In the genomic region with DNA sequence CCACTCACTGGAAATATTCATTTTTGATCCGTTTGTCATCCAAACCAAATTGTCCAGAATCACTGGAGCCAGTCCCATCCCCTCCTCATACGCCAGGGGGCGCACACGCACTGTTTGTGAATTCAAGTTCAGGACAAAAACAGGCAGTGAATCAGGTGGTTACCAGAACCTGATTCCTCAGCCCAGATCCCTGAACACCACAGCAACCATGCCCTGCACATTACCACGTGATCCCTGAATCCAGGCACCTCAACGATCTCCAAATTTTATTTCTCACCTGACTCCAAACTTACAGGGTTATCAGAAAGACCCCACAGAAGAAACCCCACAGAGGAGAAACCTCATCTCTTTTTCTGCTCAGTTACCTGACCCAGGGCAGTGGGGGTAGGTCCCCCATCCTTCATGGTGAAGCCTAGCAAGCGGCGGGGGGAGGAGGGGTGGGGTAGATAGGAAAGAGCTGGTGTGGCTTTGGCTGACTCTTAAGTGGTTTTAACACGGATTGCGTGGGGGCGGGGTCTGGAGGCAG, we compare ENCODE assay signal across 8 cellular contexts. TPM values are rescaled to one million over a fixed set of nuclear protein-coding genes. Genes with fewer than 3 reads are reported as not detected.
DNase-seq lines count a peak whose midpoint lies in the region; ATAC-seq and TF ChIP-seq lines count a peak whose summit lies in the region.

No MANE protein-coding gene starts in this region.

- H3K27me3 ChIP-seq in H9 (ENCODE audit: insufficient read depth, low read length) (no peaks in the 10 kb centered on the region; the same call in 1 of the 2 replicates), kidney epithelial cell (ENCODE audit: control insufficient read depth, insufficient read depth, low read length) (no peaks in the 10 kb centered on the region)

- no peak overlapping the region for H2BK5ac ChIP-seq in H9 (ENCODE audit: insufficient read length, low read length)

- H2BK12ac ChIP-seq in H9 (ENCODE audit: insufficient read length, low read depth, low read length): no peak overlapping the region

- WGBS in H9 (ENCODE audit: extremely low coverage, insufficient read length, low lambda C conversion rate): no CpG with 5 or more reads among the region's 11 CpGs

- H3K4me1 Mint-ChIP-seq in H9: peaks cover 44 to 58% of the 10 kb centered on the region in 2 experiments

- H3K23me2 ChIP-seq in H9 (ENCODE audit: insufficient read length, low read depth, low read length, poor library complexity, severe bottlenecking): peaks cover 11% of the 10 kb centered on the region

- H3K36me3 ChIP-seq in kidney epithelial cell (ENCODE audit: control insufficient read depth, insufficient read depth, low read length): no peaks in the 10 kb centered on the region

- H3T11ph ChIP-seq in H9 (ENCODE audit: low read length): no peak overlapping the region

- no peak overlapping the region for H3K14ac ChIP-seq in H9 (ENCODE audit: insufficient read depth, low read length)

- DNase-seq in AG09309 (ENCODE audit: low read depth): peak; percentile 64
- DNase-seq in H9: peak; percentile 83
- peak; percentile 68 for DNase-seq in NCI-H446 treated with DMSO at 0.1 percent for 48 hours (lab: John Stamatoyannopoulos, UW)
- peak; percentile 73 for DNase-seq in activated CD4-positive, CD25-positive, alpha-beta regulatory T cell treated with anti-CD3 and anti-CD28 coated beads, Interleukin-2, amount 50 U/mL, for 16 hours (ENCODE audit: low read depth, low spot score)
- DNase-seq in central memory CD4-positive, alpha-beta T cell: peak; percentile 68
- DNase-seq in kidney epithelial cell (ENCODE audit: low read depth): peak; percentile 59
- peak; percentile 75 to 81 for DNase-seq in stimulated activated CD4-positive, alpha-beta T cell treated with anti-CD3 and anti-CD28 coated beads, Interleukin-1b, Interleukin-23, amount 100 ng/mL, for 4 hours (ENCODE audit: low read depth in 2 of 2)

- H3K36me3 Mint-ChIP-seq in H9 (ENCODE audit: insufficient read depth in 1 of 3, low read depth in 3 of 3): peaks cover 4 to 6% (median 4%) of the 10 kb centered on the region in 3 experiments; a peak in 4 of 7 replicates

- no peak for ATAC-seq in HG03565 (IDR thresholded peaks at IDR 0.05; ENCODE audit: unreplicated experiment)

- H4K8ac ChIP-seq in H9 (replicated peaks; ENCODE audit: insufficient read length, low read depth, low read length): no peak overlapping the region

- H4K5ac ChIP-seq in H9 (ENCODE audit: insufficient read length, low read depth, low read length): no peak overlapping the region

- H3K9me3 ChIP-seq in H9 (ENCODE audit: control insufficient read depth, low read depth, low read length): no peaks in the 10 kb centered on the region

- H3K4me2 ChIP-seq in H9 (ENCODE audit: insufficient read depth, insufficient read length, low read length): peak overlapping the region; percentile 41

- no peak overlapping the region for H3K27ac ChIP-seq in H9 (ENCODE audit: insufficient read length, low read depth, low read length)

- no peak overlapping the region for H3K18ac ChIP-seq in H9 (ENCODE audit: insufficient read length, low read depth, low read length)

- no peak overlapping the region for H4K91ac ChIP-seq in H9 (ENCODE audit: insufficient read length, low read depth, low read length)

- no peak overlapping the region for H3K56ac ChIP-seq in H9 (ENCODE audit: insufficient read length, low read depth, low read length)

- H2AFZ ChIP-seq in H9 (ENCODE audit: low read length): peak overlapping the region; percentile 66

- H2BK120ac ChIP-seq in H9 (ENCODE audit: low read depth, low read length, poor library complexity, severe bottlenecking): no peak overlapping the region

- H3K27ac Mint-ChIP-seq in H9: peak overlapping the region in 1 of 3 experiments; percentile 91; a peak in 3 of 7 replicates

- H4K20me1 ChIP-seq in H9 (ENCODE audit: control insufficient read depth, insufficient read depth, insufficient read length): no peaks in the 10 kb centered on the region

- H3K4me1 ChIP-seq in H9 (ENCODE audit: insufficient read depth, low read length): peaks cover 6% of the 10 kb centered on the region; the same call in 1 of the 2 replicates

- no peak overlapping the region for H2AK5ac ChIP-seq in H9 (ENCODE audit: insufficient read length, low read length)

- TF ChIP-seq CTCF in AG09309 (IDR thresholded peaks at IDR 0.05; ENCODE audit: control insufficient read depth, insufficient read depth, low read depth, low read length, missing control alignments) (peak; percentile 94), H9 (conservative IDR thresholded peaks at IDR 0.05) (peak; percentile 98), kidney epithelial cell (IDR thresholded peaks at IDR 0.05; ENCODE audit: insufficient read depth, low read length, poor library complexity, severe bottlenecking) (peak; percentile 92)

- H3K79me2 ChIP-seq in H9 (ENCODE audit: insufficient read depth, low read length): peaks cover 10% of the 10 kb centered on the region; the same call in 1 of the 2 replicates

- no peak overlapping the region for H2BK20ac ChIP-seq in H9 (ENCODE audit: low read depth, low read length, poor library complexity, severe bottlenecking)

- no peak overlapping the region for H3K4ac ChIP-seq in H9 (ENCODE audit: low read depth, low read length)

- no peaks in the 10 kb centered on the region; a peak in 2 of 5 replicates for H3K9me3 Mint-ChIP-seq in H9

- no peak overlapping the region for H3K4me3 ChIP-seq in AG09309 (ENCODE audit: control insufficient read depth, low read depth, low read length)
- no peak overlapping the region for H3K4me3 ChIP-seq in kidney epithelial cell (ENCODE audit: low read depth, low read length)

- no peak overlapping the region for H3K9ac ChIP-seq in H9 (ENCODE audit: extremely low read depth, insufficient read length, low read length)

- peaks cover 6% of the 10 kb centered on the region for H3K79me1 ChIP-seq in H9 (ENCODE audit: insufficient read depth, low read depth, low read length, poor library complexity, severe bottlenecking)

- no peak overlapping the region for H3K23ac ChIP-seq in H9 (ENCODE audit: insufficient read length, low read depth, low read length)

- peaks cover 26% of the 10 kb centered on the region for H3K27me3 Mint-ChIP-seq in H9 (ENCODE audit: low read depth)

- peak overlapping the region; percentile 44 to 89; a peak in 4 of 5 replicates for H3K4me3 Mint-ChIP-seq in H9

- no peak overlapping the region for H2BK15ac ChIP-seq in H9 (ENCODE audit: low read depth, low read length)

RNA-seq across cellular contexts. Expression of gene PTPRF, which starts 1.4 kb away (rescaled TPM):
- total RNA-seq in H9 (2021) (192 and 193 TPM in 2 replicates), kidney epithelial cell (297 and 346 TPM in 2 replicates)
